In the genomic region with DNA sequence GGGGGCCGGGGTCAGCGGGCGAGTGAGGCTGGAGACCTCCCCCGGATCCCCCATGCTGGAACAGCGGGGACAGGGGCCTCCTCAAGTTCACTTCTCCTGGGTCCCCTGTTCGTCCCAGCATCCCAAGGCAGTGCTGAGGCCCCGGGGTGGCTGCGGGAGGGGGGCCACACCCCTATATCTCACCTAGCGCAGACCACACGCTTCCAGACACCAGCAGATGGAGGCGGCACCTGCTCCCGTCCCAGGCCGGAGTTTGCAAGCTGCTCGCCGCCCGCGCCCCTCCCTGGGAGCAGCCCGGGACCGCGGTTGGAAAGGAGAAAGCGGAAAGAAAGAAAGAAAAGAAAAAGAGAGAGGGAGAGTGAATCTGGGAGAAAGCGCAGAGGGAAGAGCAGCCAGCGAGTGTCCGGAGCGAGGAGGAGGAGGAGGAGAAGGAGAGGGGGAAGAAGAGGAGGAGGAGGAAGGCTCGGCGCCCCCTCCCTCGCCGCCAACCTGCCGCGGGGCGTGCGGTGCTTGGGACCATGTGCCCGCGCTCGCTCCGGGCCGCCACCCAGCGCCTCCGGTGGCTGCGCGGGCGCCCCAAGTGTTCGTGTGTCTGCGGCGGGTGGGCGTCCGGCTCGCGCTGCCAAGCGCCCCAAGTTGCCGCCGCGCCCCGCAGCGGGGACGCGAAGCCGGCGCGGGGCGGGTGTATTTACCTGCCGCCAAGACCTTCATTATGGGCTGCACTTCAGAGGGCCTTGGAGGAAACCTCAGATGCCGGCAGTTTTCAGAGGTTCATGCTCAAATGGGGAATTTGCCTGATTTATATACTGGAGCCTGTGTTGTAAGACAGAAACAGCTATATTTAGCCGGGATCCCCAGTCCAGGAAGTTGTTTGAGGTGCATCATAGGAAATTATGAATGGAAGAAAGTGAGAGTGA, we compare ENCODE assay signal across 9 cellular contexts. TPM values are rescaled to one million over a fixed set of nuclear protein-coding genes. Genes with fewer than 3 reads are reported as not detected.
DNase-seq lines count a peak whose midpoint lies in the region; ATAC-seq and TF ChIP-seq lines count a peak whose summit lies in the region.
"Had no signal": no experiment of that assay in that cellular context is flagged by ENCODE, and none has a peak within 500 bp of the region (broad histone marks: within the 10 kb centered on the region; RNA-seq: fewer than 3 reads in every experiment).

A gene (minus strand): TSS at position 775 of the 917 bp plus-strand sequence. CDS start 64 bp downstream, at position 711.

- intact Hi-C loops in CD4-positive, alpha-beta memory T cell (cut with micrococcal nuclease): loop anchor here (1.0 to 5.0 kb wide), 2 partner anchors 49 to 138 kb away; no protein-coding TSS in a partner anchor
- intact Hi-C loops in naive thymus-derived CD4-positive, alpha-beta T cell (cut with micrococcal nuclease): loop anchor here (1.0 to 2.0 kb wide), 5 partner anchors 21 to 138 kb away; no protein-coding TSS in a partner anchor

- H3K4me1 ChIP-seq in CD4-positive, alpha-beta memory T cell (ENCODE audit: insufficient read depth, low read length): peaks cover 43% of the 10 kb centered on the region
- peaks cover 0 to 18% of the 10 kb centered on the region in 2 donors for H3K4me1 ChIP-seq in naive thymus-derived CD4-positive, alpha-beta T cell (ENCODE audit: control insufficient read depth in 2 of 2, insufficient read depth in 2 of 2, low read length in 2 of 2)
- H3K4me1 ChIP-seq in upper lobe of left lung: peaks cover 17 to 33% (median 22%) of the 10 kb centered on the region in 4 donors

- peak within 1 kb of the TSS; percentile 42 to 69 for H3K4me3 ChIP-seq in CD4-positive, alpha-beta memory T cell (ENCODE audit: low read length in 2 of 2)
- H3K4me3 ChIP-seq in naive thymus-derived CD4-positive, alpha-beta T cell (ENCODE audit: low read length): peak within 1 kb of the TSS; percentile 58
- H3K4me3 ChIP-seq in upper lobe of left lung: peak within 1 kb of the TSS; percentile 30 to 58 (median 50)

- POLR2A ChIA-PET in CD4-positive, alpha-beta memory T cell (lab: Charles Lee; ENCODE audit: partially characterized antibody): no interaction called here
- POLR2A ChIA-PET in activated CD8-positive, alpha-beta memory T cell treated with anti-CD3 and anti-CD28 coated beads for 36 hours (lab: Charles Lee): interaction anchor here (0.6 to 0.7 kb wide), 2 partner anchors 108 to 624 kb away, joined by 3 to 7 read pairs; no protein-coding TSS in a partner anchor
- POLR2A ChIA-PET in naive thymus-derived CD4-positive, alpha-beta T cell (lab: Charles Lee): no interaction called here

- H3K9me3 Mint-ChIP-seq in CD4-positive, alpha-beta memory T cell: no peaks in the 10 kb centered on the region
- no peaks in the 10 kb centered on the region for H3K9me3 Mint-ChIP-seq in naive thymus-derived CD4-positive, alpha-beta T cell

- ATAC-seq in naive thymus-derived CD4-positive, alpha-beta T cell: peak; percentile 85
- peak in 1 of 2 donors; percentile 28 for ATAC-seq in upper lobe of left lung (ENCODE audit: low FRiP score in 2 of 2)
- no peak for ATAC-seq in GM18505 (IDR thresholded peaks at IDR 0.05; ENCODE audit: unreplicated experiment)

- no peaks in the 10 kb centered on the region for H3K36me3 ChIP-seq in CD4-positive, alpha-beta memory T cell (ENCODE audit: insufficient read depth, low read length)
- H3K36me3 ChIP-seq in naive thymus-derived CD4-positive, alpha-beta T cell (ENCODE audit: control insufficient read depth in 2 of 3, insufficient read depth in 3 of 3, low read length in 3 of 3): no peaks in the 10 kb centered on the region
- H3K36me3 ChIP-seq in upper lobe of left lung: no peaks in the 10 kb centered on the region

- peak within 1 kb of the TSS; percentile 84 to 98 (median 88) for H3K4me3 Mint-ChIP-seq in CD4-positive, alpha-beta memory T cell
- peak within 1 kb of the TSS; percentile 77 to 97 (median 86) for H3K4me3 Mint-ChIP-seq in naive thymus-derived CD4-positive, alpha-beta T cell

- 3 to 4% methylated on average over 38 to 61 of the region's 65 CpGs for WGBS in upper lobe of left lung, 2 donors

- CTCF ChIA-PET in CD4-positive, alpha-beta memory T cell (lab: Charles Lee; ENCODE audit: partially characterized antibody): interaction anchor here (0.5 to 1.5 kb wide), 5 partner anchors 9 to 676 kb away, joined by 3 to 6 read pairs (median 3); no protein-coding TSS in a partner anchor
- CTCF ChIA-PET in activated CD8-positive, alpha-beta memory T cell treated with anti-CD3 and anti-CD28 coated beads for 36 hours (lab: Charles Lee): interaction anchor here (0.7 to 1.3 kb wide), 4 partner anchors 9 to 68 kb away, joined by 3 to 4 read pairs (median 3); no protein-coding TSS in a partner anchor
- CTCF ChIA-PET in naive thymus-derived CD4-positive, alpha-beta T cell (lab: Charles Lee): interaction anchor here (0.7 kb wide), 1 partner anchor 138 kb away, joined by 3 read pairs; no protein-coding TSS in a partner anchor

- H3K36me3 Mint-ChIP-seq in CD4-positive, alpha-beta memory T cell: no peaks in the 10 kb centered on the region
- peaks cover 0 to 41% (median 0%) of the 10 kb centered on the region in 5 donors for H3K36me3 Mint-ChIP-seq in naive thymus-derived CD4-positive, alpha-beta T cell

- TF ChIP-seq POLR2A in erythroblast (IDR thresholded peaks at IDR 0.05; ENCODE audit: low read length) (peak; percentile 32), upper lobe of left lung (IDR thresholded peaks at IDR 0.05) (no peak), GM18505 (IDR thresholded peaks at IDR 0.05; ENCODE audit: borderline replicate concordance, extremely low read depth, insufficient read depth, insufficient read length) (no peak)

- H3K27ac Mint-ChIP-seq in CD4-positive, alpha-beta memory T cell: peak within 1 kb of the TSS in 5 of 7 donors; percentile 45 to 86 (median 67)
- H3K27ac Mint-ChIP-seq in naive thymus-derived CD4-positive, alpha-beta T cell: peak within 1 kb of the TSS in 4 of 9 donors; percentile 30 to 99 (median 52)

- DNase-seq in CD4-positive, alpha-beta memory T cell: peak; percentile 42 to 57 (median 53)
- peak; percentile 66 for DNase-seq in M059J (ENCODE audit: low read depth)
- DNase-seq in erythroblast (lab: John Stamatoyannopoulos, UW): peak; percentile 50 to 65
- peak; percentile 30 to 77 (median 50) for DNase-seq in naive thymus-derived CD4-positive, alpha-beta T cell
- DNase-seq in upper lobe of left lung: peak in 1 of 2 donors; percentile 89
- no peak for DNase-seq in cerebellar nuclear complex (lab: John Stamatoyannopoulos, UW)

- no peaks in the 10 kb centered on the region for H3K27me3 ChIP-seq in CD4-positive, alpha-beta memory T cell (ENCODE audit: insufficient read depth, low read length)
- no peaks in the 10 kb centered on the region for H3K27me3 ChIP-seq in naive thymus-derived CD4-positive, alpha-beta T cell (ENCODE audit: control insufficient read depth in 2 of 2, insufficient read depth in 2 of 2, low read length in 2 of 2)
- peaks cover 0 to 11% (median 0%) of the 10 kb centered on the region in 4 donors for H3K27me3 ChIP-seq in upper lobe of left lung

- TF ChIP-seq CTCF in upper lobe of left lung (IDR thresholded peaks at IDR 0.05): peak in 5 of 6 experiments; percentile 14 to 41 (median 20)

- peak within 1 kb of the TSS; percentile 15 for H3K27ac ChIP-seq in CD4-positive, alpha-beta memory T cell (ENCODE audit: low read depth, low read length)
- peak within 1 kb of the TSS; percentile 22 for H3K27ac ChIP-seq in naive thymus-derived CD4-positive, alpha-beta T cell (ENCODE audit: low read depth, low read length)
- H3K27ac ChIP-seq in upper lobe of left lung: peak within 1 kb of the TSS in 3 of 4 donors; percentile 5 to 70 (median 44)

- TF ChIP-seq EP300 in upper lobe of left lung (IDR thresholded peaks at IDR 0.05): no peak

- H3K9me3 ChIP-seq in CD4-positive, alpha-beta memory T cell (ENCODE audit: control insufficient read depth in 1 of 2, low read length in 2 of 2): no peaks in the 10 kb centered on the region
- H3K9me3 ChIP-seq in naive thymus-derived CD4-positive, alpha-beta T cell (ENCODE audit: control insufficient read depth in 2 of 3, low read length in 3 of 3): no peaks in the 10 kb centered on the region
- no peaks in the 10 kb centered on the region for H3K9me3 ChIP-seq in upper lobe of left lung

- peaks cover 2 to 8% of the 10 kb centered on the region in 2 donors for H3K27me3 Mint-ChIP-seq in CD4-positive, alpha-beta memory T cell
- peaks cover 0 to 37% (median 6%) of the 10 kb centered on the region in 5 donors for H3K27me3 Mint-ChIP-seq in naive thymus-derived CD4-positive, alpha-beta T cell

- H3K4me1 Mint-ChIP-seq in CD4-positive, alpha-beta memory T cell: peaks cover 30 to 66% (median 42%) of the 10 kb centered on the region in 4 donors
- peaks cover 6 to 67% (median 26%) of the 10 kb centered on the region in 7 donors for H3K4me1 Mint-ChIP-seq in naive thymus-derived CD4-positive, alpha-beta T cell

RNA-seq across cellular contexts. Expression of the gene that starts here (rescaled TPM):
- total RNA-seq in CD4-positive, alpha-beta memory T cell: under 1 TPM; 0.26 to 0.58 TPM
- not detected for polyA plus RNA-seq in CD4-positive, alpha-beta memory T cell
- 7.5 and 9.9 TPM in 2 replicates for total RNA-seq in M059J (2014; rRNA removed; shearing (Covaris generic))
- 100 to 1,000 TPM; 121 to 128 TPM for total RNA-seq in activated CD8-positive, alpha-beta memory T cell treated with anti-CD3 and anti-CD28 coated beads for 36 hours
- total RNA-seq in naive thymus-derived CD4-positive, alpha-beta T cell: 100 to 1,000 TPM in 1 of 5 experiments, under 1 TPM in 2, not detected in 2; 0.64 to 260 (median 0.98) TPM
- polyA plus RNA-seq in naive thymus-derived CD4-positive, alpha-beta T cell: not detected
- 10 to 100 TPM in 1 of 6 donors, 1 to 10 TPM in 4, under 1 TPM in 1; 0.89 to 16.9 (median 3.8) TPM for total RNA-seq in upper lobe of left lung
- total RNA-seq: temporal lobe had no signal

Comparison
In these comparisons a context has a peak if more than half of its experiments do, and no peak if none do; other contexts are left out.
1. Peak in DNase-seq, H3K4me3 ChIP-seq and H3K27ac ChIP-seq in CD4-positive, alpha-beta memory T cell; RNA of the gene not detected or under 1 TPM.
2. DNase-seq: peak in M059J (single experiment), erythroblast (2 of 2) and naive thymus-derived CD4-positive, alpha-beta T cell (9 of 9); none in cerebellar nuclear complex (0 of 2).
3. Peak in every context shown above with its lines, with median percentiles within 50 percentile points of each other: H3K27ac ChIP-seq and H3K4me3 ChIP-seq.